ENCODE assay signal across 12 cellular contexts in the genomic region with DNA sequence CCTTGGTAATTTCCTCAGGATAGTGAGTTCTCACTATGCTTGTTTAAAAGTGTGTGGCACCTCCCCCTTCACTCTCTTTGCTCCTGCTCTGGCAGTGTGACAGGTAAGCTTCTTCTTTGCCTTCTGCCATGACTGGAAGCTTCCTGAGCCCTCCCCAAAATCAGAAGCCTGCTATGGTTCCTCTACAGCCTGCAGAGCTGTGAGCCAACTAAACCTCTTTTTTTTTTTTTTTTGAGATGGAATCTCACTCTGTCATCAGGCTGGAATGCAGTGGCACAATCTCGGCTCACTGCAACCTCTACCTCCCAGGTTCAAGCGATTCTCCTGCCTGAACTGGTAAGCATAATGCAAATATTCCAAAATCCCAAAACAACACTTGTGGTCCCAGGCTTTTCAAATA.
DNase-seq lines count a peak whose midpoint lies in the region; FAIRE-seq and TF ChIP-seq lines count a peak whose summit lies in the region.
"Had no signal": no experiment of that assay in that cellular context is flagged by ENCODE, and none has a peak within 500 bp of the region (broad histone marks: within the 10 kb centered on the region; RNA-seq: fewer than 3 reads in every experiment).

No MANE protein-coding gene starts in this region.

- H3K27me3 Mint-ChIP-seq in type B pancreatic cell = no peaks in the 10 kb centered on the region

- DNase-seq in MG63 = peak; percentile 21
- no peak for DNase-seq in colonic mucosa
- DNase-seq in type B pancreatic cell (ENCODE audit: extremely low spot score, unreplicated experiment) = no peak
- no peak for DNase-seq in H54 (ENCODE audit: insufficient read length, low spot score)
- no peak for DNase-seq in NCI-H2196 treated with DMSO at 0.1 percent for 48 hours (lab: John Stamatoyannopoulos, UW; ENCODE audit: unreplicated experiment)
- DNase-seq in A673 (ENCODE audit: low spot score) = no peak
- DNase-seq: activated T-cell treated with anti-CD3 and anti-CD28 coated beads, Interleukin-2, amount 50 U/mL, for 24 hours; Calu3; H7; NCI-H187 treated with DMSO at 0.1 percent for 48 hours had no signal

- H3K9me3 ChIP-seq in MG63 (no peaks in the 10 kb centered on the region), colonic mucosa (no peaks in the 10 kb centered on the region), liver (ENCODE audit: control insufficient read depth in 4 of 4, low read length in 3 of 4) (no peaks in the 10 kb centered on the region), A673 (ENCODE audit: low read depth, low read length, poor library complexity, severe bottlenecking) (no peaks in the 10 kb centered on the region)

- no TSS peak for BruUV-seq in A673 (replicated peaks; lab: Mats Ljungman, UMichigan)

- H3K4me3 ChIP-seq in MG63 (no peak overlapping the region), colonic mucosa (no peak overlapping the region), liver (ENCODE audit: low read depth in 1 of 3, low read length in 3 of 3) (no peak overlapping the region), A673 (ENCODE audit: low read depth, low read length, poor library complexity, severe bottlenecking) (no peak overlapping the region)
- H3K4me3 ChIP-seq: K562 had no signal

- peak overlapping the region; percentile 14 for H3K4me3 Mint-ChIP-seq in type B pancreatic cell
- H3K4me3 Mint-ChIP-seq: activated T-cell treated with anti-CD3 and anti-CD28 coated beads, Interleukin-2, amount 50 U/mL, for 24 hours had no signal

- TF ChIP-seq RAD21 in liver (IDR thresholded peaks at IDR 0.05) = no peak

- no peaks in the 10 kb centered on the region for H3K36me3 ChIP-seq in MG63
- H3K36me3 ChIP-seq in colonic mucosa = no peaks in the 10 kb centered on the region
- no peaks in the 10 kb centered on the region for H3K36me3 ChIP-seq in liver (ENCODE audit: control insufficient read depth in 4 of 4, insufficient read depth in 3 of 4, low read depth in 1 of 4, low read length in 3 of 4)
- H3K36me3 ChIP-seq in A673 (ENCODE audit: insufficient read depth, low read length, poor library complexity, severe bottlenecking) = no peaks in the 10 kb centered on the region

- H3K27ac Mint-ChIP-seq in type B pancreatic cell = peak overlapping the region; percentile 40
- H3K27ac Mint-ChIP-seq: activated T-cell treated with anti-CD3 and anti-CD28 coated beads, Interleukin-2, amount 50 U/mL, for 24 hours had no signal

- POLR2A ChIA-PET in A673 (lab: Charles Lee; ENCODE audit: low non-redundant PET) = no interaction called here

- TF ChIP-seq POLR2A in H54 (IDR thresholded peaks at IDR 0.05; ENCODE audit: low read depth, low read length) = no peak

- FAIRE-seq in H54 (lab: Jason Lieb, UNC) = no peak
- FAIRE-seq: K562 had no signal

- no peaks in the 10 kb centered on the region for H3K9me3 Mint-ChIP-seq in type B pancreatic cell

- H3K9ac ChIP-seq in colonic mucosa (ENCODE audit: low read depth in 2 of 2, low read length in 2 of 2) = peak overlapping the region in 1 of 2 donors; percentile 26
- H3K9ac ChIP-seq in liver (ENCODE audit: low read depth in 1 of 2, low read length in 2 of 2) = no peak overlapping the region

- H3K4me1 Mint-ChIP-seq in type B pancreatic cell (ENCODE audit: unreplicated experiment) = peaks cover 46% of the 10 kb centered on the region

- TF ChIP-seq CTCF in colonic mucosa (IDR thresholded peaks at IDR 0.05) = no peak
- TF ChIP-seq CTCF in liver (IDR thresholded peaks at IDR 0.05; ENCODE audit: low read depth, low read length, missing input control) = no peak
- no peak for TF ChIP-seq CTCF in type B pancreatic cell (conservative IDR thresholded peaks at IDR 0.05)
- no peak for TF ChIP-seq CTCF in A673 (conservative IDR thresholded peaks at IDR 0.05; ENCODE audit: low read depth, low read length)

- intact Hi-C loops in colonic mucosa (cut with DNase I) = no loop called here
- intact Hi-C loops in A673 (cut with micrococcal nuclease; ENCODE audit: unreplicated experiment) = no loop called here

- WGBS in liver = 29% methylated on average over 2 of the region's 2 CpGs

- peak overlapping the region; percentile 86 for H3K27ac ChIP-seq in colonic mucosa
- H3K27ac ChIP-seq in liver (ENCODE audit: low read depth in 1 of 2, low read length in 2 of 2) = no peak overlapping the region
- H3K27ac ChIP-seq in A673 (ENCODE audit: low read depth, low read length, poor library complexity, severe bottlenecking) = no peak overlapping the region

- CTCF ChIA-PET in A673 (lab: Charles Lee) = no interaction called here

- H3K36me3 Mint-ChIP-seq in type B pancreatic cell = no peaks in the 10 kb centered on the region

- H3K27me3 ChIP-seq in MG63 (no peaks in the 10 kb centered on the region), colonic mucosa (no peaks in the 10 kb centered on the region), liver (ENCODE audit: control insufficient read depth in 4 of 4, insufficient read depth in 4 of 4, low read length in 3 of 4) (no peaks in the 10 kb centered on the region), A673 (replicated peaks; ENCODE audit: insufficient read depth, low read depth, low read length, poor library complexity) (no peaks in the 10 kb centered on the region)

- H3K4me1 ChIP-seq in colonic mucosa = peaks cover 17% of the 10 kb centered on the region
- peaks cover 6 to 23% (median 18%) of the 10 kb centered on the region in 4 donors for H3K4me1 ChIP-seq in liver (ENCODE audit: control insufficient read depth in 4 of 4, insufficient read depth in 4 of 4, low read length in 3 of 4)
- peaks cover 6% of the 10 kb centered on the region for H3K4me1 ChIP-seq in A673 (ENCODE audit: insufficient read depth, low read length, poor library complexity, severe bottlenecking)

TF ChIP-seq in liver, 16 proteins besides CTCF, POLR2A, EP300 and RAD21:
- TF ChIP-seq HNF4A (conservative IDR thresholded peaks at IDR 0.05) (peak in 1 of 2 donors; percentile 11), EGR1 (IDR thresholded peaks at IDR 0.05; ENCODE audit: low read depth in 2 of 2) (no peak), YY1 (IDR thresholded peaks at IDR 0.05) (peak; percentile 26), JUND (IDR thresholded peaks at IDR 0.05) (no peak), FOXA2 (IDR thresholded peaks at IDR 0.05) (no peak), RXRA (IDR thresholded peaks at IDR 0.05) (peak in 1 of 2 donors; percentile 6), TAF1 (conservative IDR thresholded peaks at IDR 0.05) (no peak)
TF ChIP-seq in liver: peak in this region for 3.
